27 cellular contexts compared by ENCODE assay signal in the genomic region with DNA sequence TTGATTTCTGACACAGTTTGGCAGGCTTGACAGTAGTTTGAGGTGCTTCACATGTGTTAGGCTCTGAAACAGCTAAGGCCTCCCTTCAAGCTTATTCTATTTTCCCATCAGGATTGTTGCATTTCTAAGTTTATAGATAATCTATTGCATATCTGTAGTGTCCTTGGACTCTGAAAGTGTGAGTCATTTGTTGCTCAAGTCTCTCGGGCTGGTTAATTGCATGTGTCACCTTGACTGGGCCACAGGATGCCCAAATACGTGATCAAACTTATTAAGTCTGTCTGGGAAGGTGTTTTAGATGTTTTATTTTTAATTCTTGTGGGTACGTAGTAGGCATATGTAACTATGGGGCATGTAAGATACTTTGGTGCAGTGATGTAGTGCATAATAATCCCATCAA.
"Had no signal": no experiment of that assay in that cellular context is flagged by ENCODE, and none has a peak within 500 bp of the region (broad histone marks: within the 10 kb centered on the region; RNA-seq: fewer than 3 reads in every experiment).

No MANE protein-coding gene starts in this region.

- H3K4me3 ChIP-seq: adrenal gland, ascending aorta, breast epithelium, coronary artery, dorsolateral prefrontal cortex, esophagus muscularis mucosa, gastroesophageal sphincter had no signal

- DNase-seq: activated CD4-positive, alpha-beta memory T cell treated with anti-CD3 and anti-CD28 coated beads for 36 hours; activated CD4-positive, alpha-beta T cell treated with anti-CD3 and anti-CD28 coated beads for 36 hours; activated CD4-positive, alpha-beta T cell treated with anti-CD3 and anti-CD28 coated beads, Interleukin-2, amount 10 ng/mL, durations not matched to agents 24 days and 14 days; activated CD4-positive, CD25-positive, alpha-beta regulatory T cell; activated CD4-positive, CD25-positive, alpha-beta regulatory T cell treated with anti-CD3 and anti-CD28 coated beads, Interleukin-2, amount 50 U/mL, for 72 hours; activated CD8-positive, alpha-beta memory T cell treated with anti-CD3 and anti-CD28 coated beads, Interleukin-2, amount 10 ng/mL, durations not matched to agents 7 days and 5 days; activated CD8-positive, alpha-beta memory T cell treated with anti-CD3 and anti-CD28 coated beads, Interleukin-2, amount 50 U/mL, for 4 hours; activated CD8-positive, alpha-beta T cell treated with anti-CD3 and anti-CD28 coated beads, Interleukin-2, amount 10 ng/mL, durations not matched to agents 7 days and 5 days; activated effector memory CD4-positive, alpha-beta T cell treated with anti-CD3 and anti-CD28 coated beads, Interleukin-2, amount 50 U/mL, for 16 hours; activated naive CD4-positive, alpha-beta T cell treated with anti-CD3 and anti-CD28 coated beads for 36 hours; activated naive CD8-positive, alpha-beta T cell treated with anti-CD3 and anti-CD28 coated beads for 36 hours; activated naive CD8-positive, alpha-beta T cell treated with anti-CD3 and anti-CD28 coated beads, Interleukin-2, amount 50 U/mL, for 24 hours; activated T-cell treated with anti-CD3 and anti-CD28 coated beads, Interleukin-2, amount 50 U/mL, for 1 hour; activated T-cell treated with anti-CD3 and anti-CD28 coated beads, Interleukin-2, amount 50 U/mL, for 48 hours; dorsolateral prefrontal cortex; effector memory CD4-positive, alpha-beta T cell; endodermal cell; erythroblast; foreskin keratinocyte; head of caudate nucleus; T-helper 2 cell had no signal

- H3K36me3 ChIP-seq: adrenal gland, ascending aorta, breast epithelium, esophagus muscularis mucosa, gastroesophageal sphincter had no signal

- H3K27me3 ChIP-seq: adrenal gland, ascending aorta, breast epithelium, dorsolateral prefrontal cortex, esophagus muscularis mucosa, foreskin keratinocyte, gastroesophageal sphincter had no signal

- H3K4me1 ChIP-seq: adrenal gland, ascending aorta, breast epithelium, esophagus muscularis mucosa, foreskin keratinocyte, gastroesophageal sphincter had no signal

- ATAC-seq: activated CD4-positive, alpha-beta T cell treated with anti-CD3 and anti-CD28 coated beads for 36 hours; activated CD8-positive, alpha-beta memory T cell treated with anti-CD3 and anti-CD28 coated beads, Interleukin-2, amount 10 ng/mL, durations not matched to agents 7 days and 5 days; activated CD8-positive, alpha-beta T cell treated with anti-CD3 and anti-CD28 coated beads, Interleukin-2, amount 10 ng/mL, durations not matched to agents 7 days and 5 days; activated naive CD8-positive, alpha-beta T cell treated with anti-CD3 and anti-CD28 coated beads, Interleukin-2, amount 50 U/mL, for 24 hours; foreskin keratinocyte; gastroesophageal sphincter had no signal

- H3K27ac ChIP-seq: adrenal gland, ascending aorta, breast epithelium, coronary artery, dorsolateral prefrontal cortex, esophagus muscularis mucosa, foreskin keratinocyte, gastroesophageal sphincter had no signal
